Comparison of ENCODE assay signal across 11 cellular contexts in the genomic region with DNA sequence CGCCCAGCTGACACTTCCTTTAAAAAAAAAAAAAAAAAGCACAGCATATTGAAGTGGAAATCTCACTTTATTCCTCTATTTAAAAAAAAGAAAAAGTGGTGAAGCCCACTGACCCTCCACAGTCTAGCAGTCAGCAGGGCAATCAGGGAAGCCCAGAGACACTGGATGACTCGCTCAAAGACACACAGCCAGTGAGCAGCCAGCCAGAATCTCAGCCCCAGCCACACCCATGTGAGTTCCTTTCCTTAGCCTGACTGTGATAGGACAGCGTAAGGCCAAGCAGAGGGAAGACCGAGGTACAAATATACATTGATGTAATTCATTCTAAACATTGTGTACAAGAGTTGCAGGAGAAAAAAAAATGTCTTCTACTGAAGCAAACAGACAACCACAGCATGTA. TPM values are rescaled to one million over a fixed set of nuclear protein-coding genes. Genes with fewer than 3 reads are reported as not detected.
DNase-seq lines count a peak whose midpoint lies in the region; ATAC-seq and TF ChIP-seq lines count a peak whose summit lies in the region.
"Had no signal": no experiment of that assay in that cellular context is flagged by ENCODE, and none has a peak within 500 bp of the region (broad histone marks: within the 10 kb centered on the region; RNA-seq: fewer than 3 reads in every experiment).

No MANE protein-coding gene starts in this region.

- H3K27me3 Mint-ChIP-seq in activated B cell treated with CpG ODN at 0.5 μM for 24 hours, result no peaks in the 10 kb centered on the region

- peaks cover 3% of the 10 kb centered on the region for H3K9me3 Mint-ChIP-seq in activated B cell treated with CpG ODN at 0.5 μM for 24 hours

- peaks cover 26% of the 10 kb centered on the region for H3K36me3 Mint-ChIP-seq in activated B cell treated with CpG ODN at 0.5 μM for 24 hours (ENCODE audit: low read depth)

- peak overlapping the region; percentile 91 for H3K27ac Mint-ChIP-seq in activated B cell treated with CpG ODN at 0.5 μM for 24 hours

- peak overlapping the region; percentile 19 for H3K4me3 Mint-ChIP-seq in activated B cell treated with CpG ODN at 0.5 μM for 24 hours
- H3K4me3 Mint-ChIP-seq: H9 had no signal

- peak; percentile 32 for DNase-seq in stimulated activated CD4-positive, alpha-beta T cell treated with anti-CD3 and anti-CD28 coated beads, Interleukin-4, amount 100 ng/mL, for 24 hours
- DNase-seq in stimulated activated CD4-positive, alpha-beta T cell treated with anti-CD3 and anti-CD28 coated beads, Interleukin-4, amount 100 ng/mL, for 4 hours, result no peak
- DNase-seq in activated B cell treated with CpG ODN at 0.5 μM for 24 hours, result no peak
- DNase-seq in fibroblast of villous mesenchyme (ENCODE audit: low read depth), result peak; percentile 46
- peak in 1 of 2 donors; percentile 68 for DNase-seq in upper lobe of left lung
- no peak for DNase-seq in NCI-H345 treated with DMSO at 0.1 percent for 48 hours (lab: John Stamatoyannopoulos, UW; ENCODE audit: unreplicated experiment)
- no peak for DNase-seq in sigmoid colon
- no peak for DNase-seq in NCI-H1930 (lab: John Stamatoyannopoulos, UW)
- DNase-seq: H9, NCI-H187 had no signal

- no peak for ATAC-seq in activated B cell treated with CpG ODN at 0.5 μM for 24 hours (ENCODE audit: low read depth)
- peak in 1 of 2 donors; percentile 72 for ATAC-seq in upper lobe of left lung (ENCODE audit: low FRiP score in 2 of 2)

- H3K27ac ChIP-seq in upper lobe of left lung (peak overlapping the region; percentile 18 to 76 (median 62)), sigmoid colon (no peak overlapping the region)
- H3K27ac ChIP-seq: prostate gland had no signal

- WGBS in upper lobe of left lung, 2 donors, result 63 to 75% methylated on average over 4 of the region's 4 CpGs
- WGBS in sigmoid colon, 2 donors, result 62 to 63% methylated on average over 4 of the region's 4 CpGs

- H3K36me3 ChIP-seq in upper lobe of left lung (no peaks in the 10 kb centered on the region), sigmoid colon (no peaks in the 10 kb centered on the region)
- H3K36me3 ChIP-seq: prostate gland had no signal

- CTCF ChIA-PET in activated B cell treated with CpG ODN at 0.5 μM for 24 hours (lab: Charles Lee), result interaction anchor here (2.2 kb wide), 1 partner anchor 28 kb away, joined by 6 read pairs; no protein-coding TSS in a partner anchor

- intact Hi-C loops in activated B cell treated with CpG ODN at 0.5 μM for 24 hours (cut with micrococcal nuclease), result no loop called here
- intact Hi-C loops in sigmoid colon (cut with DNase I), result no loop called here

- TF ChIP-seq EP300 in upper lobe of left lung (IDR thresholded peaks at IDR 0.05), result no peak
- TF ChIP-seq EP300 in sigmoid colon (IDR thresholded peaks at IDR 0.05), result no peak

- H3K9me3 ChIP-seq in upper lobe of left lung (no peaks in the 10 kb centered on the region), sigmoid colon (no peaks in the 10 kb centered on the region)
- H3K9me3 ChIP-seq: prostate gland had no signal

- H3K4me1 ChIP-seq in upper lobe of left lung (peaks cover 26 to 43% (median 39%) of the 10 kb centered on the region in 4 donors), sigmoid colon (peaks cover 0 to 38% (median 9%) of the 10 kb centered on the region in 4 donors)
- H3K4me1 ChIP-seq: prostate gland had no signal

- no peaks in the 10 kb centered on the region for H3K27me3 ChIP-seq in upper lobe of left lung
- H3K27me3 ChIP-seq in sigmoid colon, result no peaks in the 10 kb centered on the region

- POLR2A ChIA-PET in activated B cell treated with CpG ODN at 0.5 μM for 24 hours (lab: Charles Lee), result interaction anchor here (0.6 to 3.4 kb wide), 7 partner anchors 10 to 834 kb away, joined by 4 to 68 read pairs (median 10); a partner anchor contains a TSS

- peaks cover 93% of the 10 kb centered on the region for H3K4me1 Mint-ChIP-seq in activated B cell treated with CpG ODN at 0.5 μM for 24 hours

- TF ChIP-seq CTCF in activated B cell treated with CpG ODN at 0.5 μM for 24 hours (IDR thresholded peaks at IDR 0.05) (no peak), fibroblast of villous mesenchyme (IDR thresholded peaks at IDR 0.05; ENCODE audit: insufficient read depth, low read depth, low read length) (no peak), upper lobe of left lung (IDR thresholded peaks at IDR 0.05) (no peak), sigmoid colon (IDR thresholded peaks at IDR 0.05) (no peak)

- TF ChIP-seq POLR2A in upper lobe of left lung (IDR thresholded peaks at IDR 0.05) (no peak), sigmoid colon (IDR thresholded peaks at IDR 0.05) (no peak)

- H3K4me3 ChIP-seq in fibroblast of villous mesenchyme (ENCODE audit: low read depth, low read length), result no peak overlapping the region
- H3K4me3 ChIP-seq in upper lobe of left lung, result no peak overlapping the region
- H3K4me3 ChIP-seq in sigmoid colon, result no peak overlapping the region
- H3K4me3 ChIP-seq: prostate gland had no signal

RNA-seq across cellular contexts. Expression of a gene that starts 22.5 kb away (rescaled TPM):
- total RNA-seq in activated B cell treated with CpG ODN at 0.5 μM for 24 hours, result 212 and 236 TPM in 2 replicates
- total RNA-seq in fibroblast of villous mesenchyme, result 105 and 111 TPM in 2 replicates
- total RNA-seq in upper lobe of left lung, result 100 to 1,000 TPM in 5 of 6 donors, 10 to 100 TPM in 1; 95.5 to 256 (median 129) TPM
- total RNA-seq in sigmoid colon, result 10 to 100 TPM; 48.9 to 85.5 (median 57.0) TPM
- polyA plus RNA-seq in sigmoid colon, result 100 to 1,000 TPM in 1 of 3 donors, 10 to 100 TPM in 2; 40.2 to 101 (median 41.2) TPM

Comparison
In these comparisons a context has a peak if more than half of its experiments do, and no peak if none do; other contexts are left out.
1. DNase-seq: peak in stimulated activated CD4-positive, alpha-beta T cell treated with anti-CD3 and anti-CD28 coated beads, Interleukin-4, amount 100 ng/mL, for 24 hours (single experiment) and fibroblast of villous mesenchyme (single experiment); none in stimulated activated CD4-positive, alpha-beta T cell treated with anti-CD3 and anti-CD28 coated beads, Interleukin-4, amount 100 ng/mL, for 4 hours (0 of 2), activated B cell treated with CpG ODN at 0.5 μM for 24 hours (single experiment), NCI-H345 treated with DMSO at 0.1 percent for 48 hours (single experiment), sigmoid colon (single experiment) and NCI-H1930 (0 of 2).
2. H3K27ac ChIP-seq: peak in upper lobe of left lung (4 of 4); none in sigmoid colon (0 of 4).